Comparison of ENCODE assay signal across 9 cellular contexts in the genomic region with DNA sequence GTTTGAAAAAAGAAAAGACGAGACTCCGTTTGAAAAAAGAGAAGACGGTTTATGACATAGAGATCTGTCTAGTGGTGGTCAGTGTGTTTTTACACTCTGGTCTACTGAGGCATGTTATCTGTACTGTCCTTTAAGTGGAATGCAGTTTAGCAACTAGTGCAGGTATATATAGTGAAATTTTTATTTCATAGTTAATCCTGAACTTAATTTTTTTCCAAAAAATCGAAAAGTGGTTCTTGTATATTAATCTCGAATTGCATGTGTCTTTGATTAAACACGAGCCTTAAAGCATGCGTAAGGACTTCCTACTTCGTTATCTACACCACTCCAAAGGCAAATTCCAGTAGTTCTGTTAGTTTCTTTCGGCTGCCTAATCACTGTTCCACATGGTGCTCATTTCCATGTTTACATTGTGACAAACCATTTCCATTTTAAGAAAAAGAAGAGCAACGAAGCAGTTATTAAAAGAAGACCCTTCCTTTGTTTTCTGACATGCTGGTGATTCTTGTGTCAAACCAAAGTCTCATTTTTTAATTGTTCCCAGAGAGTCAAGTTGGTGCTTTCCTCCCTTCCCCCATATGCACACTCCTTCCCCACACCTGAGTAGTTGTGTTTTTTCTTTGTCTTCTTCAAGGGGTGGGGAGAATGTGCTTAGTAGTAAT. TPM values are rescaled to one million over a fixed set of nuclear protein-coding genes. Genes with fewer than 3 reads are reported as not detected.
DNase-seq lines count a peak whose midpoint lies in the region; ATAC-seq, FAIRE-seq and TF ChIP-seq lines count a peak whose summit lies in the region.
"Had no signal": no experiment of that assay in that cellular context is flagged by ENCODE, and none has a peak within 500 bp of the region (broad histone marks: within the 10 kb centered on the region; RNA-seq: fewer than 3 reads in every experiment).

No MANE protein-coding gene starts in this region.

- FAIRE-seq in H54 (lab: Jason Lieb, UNC) = peak; percentile 11
- FAIRE-seq: pancreas had no signal

- H3K4me3 ChIP-seq in SK-N-MC (peak overlapping the region; percentile 79), prostate gland (no peak overlapping the region)

- H3K4me1 ChIP-seq in prostate gland (replicated peaks) = no peaks in the 10 kb centered on the region

- intact Hi-C loops in prostate gland (cut with DNase I) = no loop called here

- no peak for ATAC-seq in HG02571 (IDR thresholded peaks at IDR 0.05; ENCODE audit: unreplicated experiment)
- ATAC-seq: pancreas had no signal

- H3K9ac ChIP-seq in SK-N-MC (ENCODE audit: insufficient read length) = peak overlapping the region; percentile 14

- TF ChIP-seq CTCF in prostate gland (IDR thresholded peaks at IDR 0.05) = no peak

- DNase-seq in H54 (ENCODE audit: insufficient read length, low spot score) (no peak), SK-N-MC (ENCODE audit: low read depth, low spot score) (peak; percentile 66), erythroblast (lab: John Stamatoyannopoulos, UW) (peak; percentile 52 to 65), prostate gland (ENCODE audit: low spot score) (no peak), KBM-7 (no peak), SK-N-DZ (ENCODE audit: low spot score) (no peak)
- DNase-seq: NCI-H2171, pancreas had no signal

- in situ Hi-C loops in KBM-7 (cut with MboI; ENCODE audit: low pct_unique_long_range_greater_than_20kb, low sequenced_read_pairs) = no loop called here

- H3K27me3 ChIP-seq in prostate gland (replicated peaks; ENCODE audit: insufficient read depth) = no peaks in the 10 kb centered on the region
- H3K27me3 ChIP-seq: pancreas had no signal

- H3K9me3 ChIP-seq in SK-N-MC (ENCODE audit: low read depth, low read length) = no peaks in the 10 kb centered on the region; the same call in 1 of the 2 replicates
- H3K9me3 ChIP-seq in prostate gland = no peaks in the 10 kb centered on the region
- H3K9me3 ChIP-seq: pancreas had no signal

- TF ChIP-seq POLR2A in H54 (IDR thresholded peaks at IDR 0.05; ENCODE audit: low read depth, low read length) (no peak), erythroblast (IDR thresholded peaks at IDR 0.05; ENCODE audit: low read length) (no peak), prostate gland (IDR thresholded peaks at IDR 0.05) (no peak)

- H3K27ac ChIP-seq in SK-N-MC = peak overlapping the region; percentile 83
- H3K27ac ChIP-seq in prostate gland = peak overlapping the region; percentile 95 to 98

- peaks cover 15% of the 10 kb centered on the region for H3K36me3 ChIP-seq in SK-N-MC (ENCODE audit: insufficient read depth, low read length)
- no peaks in the 10 kb centered on the region for H3K36me3 ChIP-seq in prostate gland
- H3K36me3 ChIP-seq: pancreas had no signal

- WGBS in prostate gland = 78% methylated on average over 10 of the region's 10 CpGs

RNA-seq across cellular contexts. Expression of a gene that starts 2.3 kb away (rescaled TPM):
- 10 to 100 TPM; 39.2 to 40.6 TPM for total RNA-seq in prostate gland
- 4.7 and 5.3 TPM in 2 replicates for polyA plus RNA-seq in SK-N-DZ (2014; cell fraction: cytosol; rRNA removed)
- polyA plus RNA-seq in SK-N-DZ (2014; cell fraction: nucleus; rRNA removed) = 4.4 and 5.5 TPM in 2 replicates

Comparison
In these comparisons a context has a peak if more than half of its experiments do, and no peak if none do; other contexts are left out.
1. DNase-seq: peak in SK-N-MC (single experiment) and erythroblast (2 of 2); none in H54 (single experiment), prostate gland (single experiment), KBM-7 (single experiment) and SK-N-DZ (single experiment).